ENCODE assay signal across 1 cellular context in genomic region chr1:153544453-153545066, GRCh38.
TF ChIP-seq lines count a peak whose summit lies in the region.

No MANE protein-coding gene starts in this region.

TF ChIP-seq in H1, 55 proteins besides CTCF, POLR2A, EP300 and RAD21:
- no peak for TF ChIP-seq SUZ12 (IDR thresholded peaks at IDR 0.05; ENCODE audit: low read length)
- TF ChIP-seq TCF12 (IDR thresholded peaks at IDR 0.05; ENCODE audit: low read depth, low read length), result no peak
- TF ChIP-seq KDM4A (IDR thresholded peaks at IDR 0.05; ENCODE audit: low read depth, low read length, severe bottlenecking), result no peak
- TF ChIP-seq HDAC6 (IDR thresholded peaks at IDR 0.05; ENCODE audit: low read depth, low read length), result no peak
- 0 out of 2 replicates have a peak, but pooled peaks have one; percentile 12 for TF ChIP-seq TAF1 (IDR thresholded peaks at IDR 0.05; ENCODE audit: low read depth, low read length)
- no peak for TF ChIP-seq EGR1 (IDR thresholded peaks at IDR 0.05; ENCODE audit: borderline replicate concordance, low read depth, low read length)
- no peak for TF ChIP-seq JUND (IDR thresholded peaks at IDR 0.05; ENCODE audit: low read length)
